In the genomic region with DNA sequence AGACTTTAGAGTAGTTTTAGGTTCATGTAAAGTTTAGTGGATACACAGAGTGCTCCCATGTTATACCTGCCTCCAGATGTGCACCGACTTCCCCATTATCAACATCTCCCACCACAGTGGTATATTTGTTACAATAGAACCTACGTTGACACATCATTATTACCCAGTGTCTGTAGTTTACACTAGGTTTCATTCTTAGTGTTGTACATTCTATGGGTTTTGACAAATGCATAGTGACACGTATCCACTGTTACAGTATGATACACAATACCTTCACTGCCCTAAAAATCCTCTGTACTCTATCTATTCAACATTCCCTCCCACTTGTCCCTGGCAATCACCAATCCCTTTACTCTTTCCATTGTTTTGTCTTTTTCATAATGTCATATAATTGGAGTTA, we compare ENCODE assay signal across 29 cellular contexts. TPM values are rescaled to one million over a fixed set of nuclear protein-coding genes. Genes with fewer than 3 reads are reported as not detected.
DNase-seq lines count a peak whose midpoint lies in the region; ATAC-seq lines count a peak whose summit lies in the region.
"Had no signal": no experiment of that assay in that cellular context is flagged by ENCODE, and none has a peak within 500 bp of the region (broad histone marks: within the 10 kb centered on the region; RNA-seq: fewer than 3 reads in every experiment).

No MANE protein-coding gene starts in this region.

- H3K4me3 Mint-ChIP-seq in activated T-helper 17 cell treated with anti-CD3 and anti-CD28 coated beads, Interleukin-2, amount 50 U/mL, for 72 hours = no peak overlapping the region
- no peak overlapping the region for H3K4me3 Mint-ChIP-seq in stimulated activated effector memory CD8-positive, alpha-beta T cell treated with anti-CD3 and anti-CD28 coated beads, Interleukin-12 subunit alpha, Interleukin-12 subunit beta, amount 100 ng/mL, for 72 hours
- H3K4me3 Mint-ChIP-seq: B cell; CD14-positive monocyte; CD4-positive, alpha-beta memory T cell; CD4-positive, alpha-beta T cell; CD4-positive, CD25-positive, alpha-beta regulatory T cell; CD8-positive, alpha-beta memory T cell; CD8-positive, alpha-beta T cell had no signal

- no peak overlapping the region for H3K27ac Mint-ChIP-seq in activated T-helper 17 cell treated with anti-CD3 and anti-CD28 coated beads, Interleukin-2, amount 50 U/mL, for 72 hours
- no peak overlapping the region for H3K27ac Mint-ChIP-seq in stimulated activated effector memory CD8-positive, alpha-beta T cell treated with anti-CD3 and anti-CD28 coated beads, Interleukin-12 subunit alpha, Interleukin-12 subunit beta, amount 100 ng/mL, for 72 hours
- H3K27ac Mint-ChIP-seq: B cell; CD14-positive monocyte; CD4-positive, alpha-beta memory T cell; CD4-positive, alpha-beta T cell; CD4-positive, CD25-positive, alpha-beta regulatory T cell; CD8-positive, alpha-beta memory T cell; CD8-positive, alpha-beta T cell had no signal

- DNase-seq in stimulated activated effector memory CD8-positive, alpha-beta T cell treated with anti-CD3 and anti-CD28 coated beads, Interleukin-12 subunit alpha, Interleukin-12 subunit beta, amount 100 ng/mL, for 72 hours (ENCODE audit: low spot score in 2 of 2) = no peak
- no peak for DNase-seq in GOT3 (lab: John Stamatoyannopoulos, UW)
- DNase-seq: 8988T; ACHN; AML-193; BE2C; C1 segment of cervical spinal cord; Caco-2; Calu3; CD4-positive, alpha-beta memory T cell; CD4-positive, alpha-beta T cell; CD4-positive, CD25-positive, alpha-beta regulatory T cell; CD8-positive, alpha-beta memory T cell; CD8-positive, alpha-beta T cell; COR-L47; DMS 273 treated with DMSO at 0.1 percent for 48 hours; DMS153; DMS53; DMS79; DMS79 treated with DMSO at 0.1 percent for 48 hours; DND-41; EL had no signal

- H3K9me3 Mint-ChIP-seq in activated T-helper 17 cell treated with anti-CD3 and anti-CD28 coated beads, Interleukin-2, amount 50 U/mL, for 72 hours = peaks cover 3% of the 10 kb centered on the region
- no peaks in the 10 kb centered on the region for H3K9me3 Mint-ChIP-seq in stimulated activated effector memory CD8-positive, alpha-beta T cell treated with anti-CD3 and anti-CD28 coated beads, Interleukin-12 subunit alpha, Interleukin-12 subunit beta, amount 100 ng/mL, for 72 hours
- H3K9me3 Mint-ChIP-seq: CD4-positive, alpha-beta T cell had no signal

- no peaks in the 10 kb centered on the region for H3K36me3 Mint-ChIP-seq in activated T-helper 17 cell treated with anti-CD3 and anti-CD28 coated beads, Interleukin-2, amount 50 U/mL, for 72 hours (ENCODE audit: low read depth)
- H3K36me3 Mint-ChIP-seq in stimulated activated effector memory CD8-positive, alpha-beta T cell treated with anti-CD3 and anti-CD28 coated beads, Interleukin-12 subunit alpha, Interleukin-12 subunit beta, amount 100 ng/mL, for 72 hours = no peaks in the 10 kb centered on the region
- H3K36me3 Mint-ChIP-seq: CD4-positive, CD25-positive, alpha-beta regulatory T cell; CD8-positive, alpha-beta T cell had no signal

- no peaks in the 10 kb centered on the region for H3K4me1 Mint-ChIP-seq in activated T-helper 17 cell treated with anti-CD3 and anti-CD28 coated beads, Interleukin-2, amount 50 U/mL, for 72 hours
- no peaks in the 10 kb centered on the region for H3K4me1 Mint-ChIP-seq in stimulated activated effector memory CD8-positive, alpha-beta T cell treated with anti-CD3 and anti-CD28 coated beads, Interleukin-12 subunit alpha, Interleukin-12 subunit beta, amount 100 ng/mL, for 72 hours
- H3K4me1 Mint-ChIP-seq: B cell; CD14-positive monocyte; CD4-positive, alpha-beta memory T cell; CD4-positive, CD25-positive, alpha-beta regulatory T cell; CD8-positive, alpha-beta memory T cell had no signal

- H3K27me3 Mint-ChIP-seq in activated T-helper 17 cell treated with anti-CD3 and anti-CD28 coated beads, Interleukin-2, amount 50 U/mL, for 72 hours = no peaks in the 10 kb centered on the region
- H3K27me3 Mint-ChIP-seq: CD4-positive, alpha-beta memory T cell; CD4-positive, alpha-beta T cell; CD4-positive, CD25-positive, alpha-beta regulatory T cell had no signal

- peak; percentile 66 for ATAC-seq in activated T-helper 17 cell treated with anti-CD3 and anti-CD28 coated beads, Interleukin-2, amount 50 U/mL, for 72 hours (replicated peaks)
- peak; percentile 85 for ATAC-seq in stimulated activated effector memory CD8-positive, alpha-beta T cell treated with anti-CD3 and anti-CD28 coated beads, Interleukin-12 subunit alpha, Interleukin-12 subunit beta, amount 100 ng/mL, for 72 hours
- ATAC-seq in HG02759 (IDR thresholded peaks at IDR 0.05; ENCODE audit: unreplicated experiment) = no peak
- ATAC-seq: A549; CD8-positive, alpha-beta T cell had no signal

RNA-seq across cellular contexts. Expression of a gene that starts 34.3 kb away (rescaled TPM):
- under 1 TPM; 0.19 to 0.66 TPM for total RNA-seq in activated T-helper 17 cell treated with anti-CD3 and anti-CD28 coated beads, Interleukin-2, amount 50 U/mL, for 72 hours
- total RNA-seq: A172; A673; Caco-2; Calu3; CD4-positive, alpha-beta memory T cell; CD4-positive, alpha-beta T cell; CD8-positive, alpha-beta memory T cell; CD8-positive, alpha-beta T cell had no signal
